In the genomic region with DNA sequence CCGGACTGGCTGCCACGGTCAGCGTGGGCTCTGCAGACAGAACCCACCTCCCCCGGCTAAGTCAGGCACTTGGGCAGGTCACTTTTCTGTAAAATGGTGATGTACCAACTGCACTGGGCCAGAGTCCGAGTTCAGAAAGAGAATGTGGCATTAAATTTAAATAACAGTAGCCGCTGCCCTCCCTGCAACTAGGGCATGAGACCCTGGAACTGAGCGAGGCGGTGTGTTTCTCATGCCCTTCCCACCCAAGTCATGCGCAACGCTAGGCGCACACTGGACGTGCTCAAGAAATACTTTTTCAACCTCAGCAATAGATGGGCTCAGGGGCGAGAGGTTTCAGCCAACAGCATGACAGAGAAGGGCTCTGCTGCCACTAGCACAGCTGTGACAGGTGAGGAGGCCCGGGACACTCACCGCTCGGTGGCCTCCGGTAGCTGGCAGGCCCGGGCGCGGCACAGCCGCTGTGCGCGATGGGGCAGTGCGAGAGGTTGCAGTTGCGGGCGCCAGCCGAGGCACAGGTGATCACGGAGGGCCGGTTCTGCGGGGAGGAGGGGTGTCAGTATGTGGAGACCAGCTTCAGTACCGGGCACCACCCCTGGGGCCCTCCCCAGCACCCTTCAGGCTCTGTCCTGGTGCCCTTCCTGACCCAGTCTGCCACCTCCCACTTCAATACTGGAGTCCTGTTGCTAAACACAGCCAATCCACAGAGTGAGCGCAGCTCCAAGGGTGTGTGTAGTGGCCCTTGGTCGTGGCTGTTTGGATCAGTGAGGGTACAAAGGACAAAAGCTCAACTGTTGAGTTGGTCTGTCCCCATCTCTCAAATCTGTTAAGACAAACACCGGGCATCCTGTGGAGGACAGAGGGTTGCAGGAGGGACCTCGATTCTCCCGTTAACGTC, we compare ENCODE assay signal across 13 cellular contexts.
DNase-seq lines count a peak whose midpoint lies in the region; ATAC-seq and TF ChIP-seq lines count a peak whose summit lies in the region.
"Had no signal": no experiment of that assay in that cellular context is flagged by ENCODE, and none has a peak within 500 bp of the region (broad histone marks: within the 10 kb centered on the region; RNA-seq: fewer than 3 reads in every experiment).

No MANE protein-coding gene starts in this region.

- ATAC-seq in upper lobe of left lung (ENCODE audit: low FRiP score in 2 of 2) (no peak), GM18498 (IDR thresholded peaks at IDR 0.05; ENCODE audit: unreplicated experiment) (no peak)

- H3K27me3 Mint-ChIP-seq in activated naive CD4-positive, alpha-beta T cell treated with anti-CD3 and anti-CD28 coated beads for 36 hours (ENCODE audit: low read depth), result no peaks in the 10 kb centered on the region

- H3K4me3 ChIP-seq in fibroblast of lung (replicated peaks in 1 of 4; ENCODE audit: control extremely low read depth in 1 of 4, insufficient read depth in 1 of 4, low read depth in 3 of 4, low read length in 4 of 4) (no peak overlapping the region), osteoblast (ENCODE audit: insufficient read depth, low read length) (no peak overlapping the region), upper lobe of left lung (no peak overlapping the region), Peyer's patch (no peak overlapping the region)
- H3K4me3 ChIP-seq: A549 had no signal

- H3K9ac ChIP-seq in fibroblast of lung (ENCODE audit: insufficient read depth, low read length), result no peak overlapping the region

- H3K9me3 Mint-ChIP-seq in activated naive CD4-positive, alpha-beta T cell treated with anti-CD3 and anti-CD28 coated beads for 36 hours, result no peaks in the 10 kb centered on the region

- intact Hi-C loops in activated naive CD4-positive, alpha-beta T cell treated with anti-CD3 and anti-CD28 coated beads for 36 hours (cut with micrococcal nuclease), result no loop called here

- H4K20me1 ChIP-seq in fibroblast of lung (ENCODE audit: control insufficient read depth, extremely low read depth, insufficient read depth, low read length) (no peaks in the 10 kb centered on the region), osteoblast (ENCODE audit: insufficient read depth, low read length) (peaks cover 27% of the 10 kb centered on the region)

- CTCF ChIA-PET in activated naive CD4-positive, alpha-beta T cell treated with anti-CD3 and anti-CD28 coated beads for 36 hours (lab: Charles Lee), result no interaction called here

- TF ChIP-seq CTCF in fibroblast of lung (conservative IDR thresholded peaks at IDR 0.05 in 1 of 2, IDR thresholded peaks at IDR 0.05 in 1 of 2; ENCODE audit: low read depth in 1 of 2, low read length in 2 of 2) (no peak), osteoblast (IDR thresholded peaks at IDR 0.05; ENCODE audit: extremely low read depth, low read depth, low read length) (no peak), upper lobe of left lung (IDR thresholded peaks at IDR 0.05) (no peak), Peyer's patch (IDR thresholded peaks at IDR 0.05) (no peak)

- TF ChIP-seq POLR2A in upper lobe of left lung (IDR thresholded peaks at IDR 0.05), result no peak
- TF ChIP-seq POLR2A in Peyer's patch (IDR thresholded peaks at IDR 0.05), result no peak

- 84 to 86% methylated on average over 30 to 37 of the region's 37 CpGs for WGBS in upper lobe of left lung, 2 donors

- DNase-seq in activated naive CD4-positive, alpha-beta T cell treated with anti-CD3 and anti-CD28 coated beads for 36 hours, result no peak
- no peak for DNase-seq in activated naive CD4-positive, alpha-beta T cell treated with Interleukin-2 at 50 U/mL for 16 hours
- DNase-seq in fibroblast of lung (ENCODE audit: low read depth in 2 of 2) (no peak), osteoblast (ENCODE audit: insufficient read length, low spot score, missing footprints) (peak; percentile 73), upper lobe of left lung (peak in 1 of 2 donors; percentile 78), Peyer's patch (no peak), HT-29 (ENCODE audit: low spot score) (no peak)
- DNase-seq: DMS79 treated with DMSO at 0.1 percent for 48 hours; NCI-H146; NK-92 treated with Interleukin-12 subunit alpha and Interleukin-12 subunit beta, amount 100 ng/mL, for 24 hours; T-helper 9 cell had no signal

- no peak overlapping the region for H3K4me3 Mint-ChIP-seq in activated naive CD4-positive, alpha-beta T cell treated with anti-CD3 and anti-CD28 coated beads for 36 hours

- TF ChIP-seq EP300 in upper lobe of left lung (IDR thresholded peaks at IDR 0.05), result no peak

- peaks cover 30% of the 10 kb centered on the region for H3K79me2 ChIP-seq in fibroblast of lung (ENCODE audit: control insufficient read depth, insufficient read depth, low read length)
- H3K79me2 ChIP-seq in osteoblast (ENCODE audit: insufficient read depth, low read length), result peaks cover 87% of the 10 kb centered on the region

- no peak overlapping the region for H3K4me2 ChIP-seq in fibroblast of lung (ENCODE audit: extremely low read depth, insufficient read depth, low read length)
- no peak overlapping the region for H3K4me2 ChIP-seq in osteoblast (ENCODE audit: insufficient read depth, low read length)
- H3K4me2 ChIP-seq: A549 had no signal

- H3K36me3 Mint-ChIP-seq in activated naive CD4-positive, alpha-beta T cell treated with anti-CD3 and anti-CD28 coated beads for 36 hours (ENCODE audit: low read depth), result peaks cover 5% of the 10 kb centered on the region

- peaks cover 30% of the 10 kb centered on the region for H3K36me3 ChIP-seq in fibroblast of lung (ENCODE audit: control insufficient read depth, insufficient read depth, low read length)
- H3K36me3 ChIP-seq in osteoblast (ENCODE audit: insufficient read depth, low read length), result peaks cover 66% of the 10 kb centered on the region
- peaks cover 0 to 65% (median 37%) of the 10 kb centered on the region in 4 donors for H3K36me3 ChIP-seq in upper lobe of left lung
- H3K36me3 ChIP-seq in Peyer's patch, result peaks cover 0 to 48% (median 0%) of the 10 kb centered on the region in 3 donors

- peak overlapping the region; percentile 53 for H3K27ac Mint-ChIP-seq in activated naive CD4-positive, alpha-beta T cell treated with anti-CD3 and anti-CD28 coated beads for 36 hours

- H3K9me3 ChIP-seq in fibroblast of lung (ENCODE audit: control insufficient read depth, insufficient read depth, low read depth, low read length) (no peaks in the 10 kb centered on the region), osteoblast (ENCODE audit: low read depth, low read length) (no peaks in the 10 kb centered on the region), upper lobe of left lung (no peaks in the 10 kb centered on the region), Peyer's patch (no peaks in the 10 kb centered on the region)
- H3K9me3 ChIP-seq: A549 had no signal

- H3K27me3 ChIP-seq in fibroblast of lung (ENCODE audit: control insufficient read depth, insufficient read depth, low read length) (no peaks in the 10 kb centered on the region), osteoblast (ENCODE audit: insufficient read depth, low read length) (no peaks in the 10 kb centered on the region), upper lobe of left lung (no peaks in the 10 kb centered on the region), Peyer's patch (no peaks in the 10 kb centered on the region)

- peaks cover 23% of the 10 kb centered on the region for H3K4me1 ChIP-seq in fibroblast of lung (ENCODE audit: control insufficient read depth, extremely low read depth, insufficient read depth, low read length)
- H3K4me1 ChIP-seq in osteoblast (ENCODE audit: insufficient read depth, low read length), result peaks cover 33% of the 10 kb centered on the region
- peaks cover 26 to 60% (median 33%) of the 10 kb centered on the region in 4 donors for H3K4me1 ChIP-seq in upper lobe of left lung
- peaks cover 0 to 8% (median 0%) of the 10 kb centered on the region in 4 donors for H3K4me1 ChIP-seq in Peyer's patch

- peak overlapping the region; percentile 2 for H3K27ac ChIP-seq in fibroblast of lung (ENCODE audit: insufficient read depth, low read length)
- peak overlapping the region; percentile 97 for H3K27ac ChIP-seq in osteoblast (ENCODE audit: low read depth, low read length)
- peak overlapping the region; percentile 24 to 45 (median 37) for H3K27ac ChIP-seq in upper lobe of left lung
- H3K27ac ChIP-seq in Peyer's patch, result peak overlapping the region in 2 of 4 donors; percentile 10 to 35
- H3K27ac ChIP-seq: A549 had no signal

- no peak overlapping the region for H2AFZ ChIP-seq in fibroblast of lung (ENCODE audit: low read length)
- H2AFZ ChIP-seq in osteoblast (ENCODE audit: low read length), result no peak overlapping the region

- peaks cover 2% of the 10 kb centered on the region for H3K4me1 Mint-ChIP-seq in activated naive CD4-positive, alpha-beta T cell treated with anti-CD3 and anti-CD28 coated beads for 36 hours (ENCODE audit: low read depth)
